15 cellular contexts compared by ENCODE assay signal in the genomic region with DNA sequence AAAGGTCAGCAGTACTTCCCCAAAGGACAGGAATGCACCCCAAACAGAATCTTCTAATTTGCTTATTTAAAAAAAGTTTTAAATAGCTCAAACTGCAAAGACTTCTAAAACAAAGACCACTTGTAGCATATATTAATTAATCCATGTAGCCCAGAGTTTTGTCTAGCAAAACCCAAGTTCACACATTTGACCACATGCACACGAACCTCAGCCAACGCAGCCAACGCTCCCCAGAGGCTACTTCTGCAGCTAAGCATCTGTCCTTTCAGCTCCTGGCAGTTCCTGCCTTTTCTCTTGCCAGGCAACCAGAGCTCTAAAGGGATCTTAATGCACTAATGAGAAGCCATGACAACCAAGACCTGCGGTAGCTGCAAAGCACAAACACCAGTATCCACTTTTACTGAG.
DNase-seq lines count a peak whose midpoint lies in the region; ATAC-seq and TF ChIP-seq lines count a peak whose summit lies in the region.
"Had no signal": no experiment of that assay in that cellular context is flagged by ENCODE, and none has a peak within 500 bp of the region (broad histone marks: within the 10 kb centered on the region; RNA-seq: fewer than 3 reads in every experiment).

No MANE protein-coding gene starts in this region.

- no peak overlapping the region for H2BK20ac ChIP-seq in H9 (ENCODE audit: low read depth, low read length, poor library complexity, severe bottlenecking)

- no peaks in the 10 kb centered on the region; the same call in 1 of the 2 replicates for H3K79me2 ChIP-seq in H9 (ENCODE audit: insufficient read depth, low read length)

- no peak overlapping the region for H3K23ac ChIP-seq in H9 (ENCODE audit: insufficient read length, low read depth, low read length)

- intact Hi-C loops in right cardiac atrium (cut with DNase I): loop anchor here (5.0 to 10.0 kb wide), 4 partner anchors 117 to 173 kb away; no protein-coding TSS in a partner anchor

- H3K4me1 Mint-ChIP-seq in H9: peaks cover 16 to 20% of the 10 kb centered on the region in 2 experiments
- H3K4me1 Mint-ChIP-seq in natural killer cell treated with Interleukin-12 subunit alpha and Interleukin-12 subunit beta and Interleukin-15 and Interleukin-18, amount 100 ng/mL, for 72 hours (ENCODE audit: low read depth in 2 of 2): peaks cover 2 to 9% of the 10 kb centered on the region in 2 donors

- H3K27ac Mint-ChIP-seq in H9: peak overlapping the region in 2 of 3 experiments; percentile 61 to 84; a peak in 2 of 7 replicates
- H3K27ac Mint-ChIP-seq in natural killer cell treated with Interleukin-12 subunit alpha and Interleukin-12 subunit beta and Interleukin-15 and Interleukin-18, amount 100 ng/mL, for 72 hours: no peak overlapping the region
- H3K27ac Mint-ChIP-seq: effector memory CD8-positive, alpha-beta T cell had no signal

- H3K14ac ChIP-seq in H9 (ENCODE audit: insufficient read depth, low read length): no peak overlapping the region

- H3K9me3 ChIP-seq in H9 (ENCODE audit: control insufficient read depth, low read depth, low read length) (peaks cover 5% of the 10 kb centered on the region), right cardiac atrium (ENCODE audit: control insufficient read depth, low read length) (no peaks in the 10 kb centered on the region)
- H3K9me3 ChIP-seq: vagina had no signal

- H3K23me2 ChIP-seq in H9 (ENCODE audit: insufficient read length, low read depth, low read length, poor library complexity, severe bottlenecking): no peaks in the 10 kb centered on the region

- CTCF ChIA-PET in RWPE1 (lab: Yijun Ruan, JAX): interaction anchor here (0.6 to 2.1 kb wide), 2 partner anchors 49 to 121 kb away, joined by 3 to 8 read pairs; no protein-coding TSS in a partner anchor

- H4K20me1 ChIP-seq in H9 (ENCODE audit: control insufficient read depth, insufficient read depth, insufficient read length): peaks cover 2% of the 10 kb centered on the region

- H2AFZ ChIP-seq in H9 (ENCODE audit: low read length): no peak overlapping the region

- H3T11ph ChIP-seq in H9 (ENCODE audit: low read length): no peak overlapping the region

- H2BK12ac ChIP-seq in H9 (ENCODE audit: insufficient read length, low read depth, low read length): no peak overlapping the region

- TF ChIP-seq CTCF in AG10803 (conservative IDR thresholded peaks at IDR 0.05; ENCODE audit: low read length): no peak
- no peak for TF ChIP-seq CTCF in H9 (conservative IDR thresholded peaks at IDR 0.05)
- TF ChIP-seq CTCF in RWPE1 (conservative IDR thresholded peaks at IDR 0.05; ENCODE audit: low read depth): no peak

- no peak for TF ChIP-seq POLR2A in erythroblast (IDR thresholded peaks at IDR 0.05; ENCODE audit: low read length)

- H2BK5ac ChIP-seq in H9 (ENCODE audit: insufficient read length, low read length): no peak overlapping the region

- H3K79me1 ChIP-seq in H9 (ENCODE audit: insufficient read depth, low read depth, low read length, poor library complexity, severe bottlenecking): peaks cover 7% of the 10 kb centered on the region

- no peak overlapping the region for H2AK5ac ChIP-seq in H9 (ENCODE audit: insufficient read length, low read length)

- POLR2A ChIA-PET in RWPE1 (lab: Yijun Ruan, JAX; ENCODE audit: low non-redundant PET): interaction anchor here (0.6 kb wide), 1 partner anchor 90 kb away, joined by 6 read pairs; the partner anchor contains the start of gene RERE

- peaks cover 5% of the 10 kb centered on the region; the same call in 1 of the 2 replicates for H3K4me1 ChIP-seq in H9 (ENCODE audit: insufficient read depth, low read length)
- H3K4me1 ChIP-seq in right cardiac atrium (ENCODE audit: control insufficient read depth, insufficient read depth, low read length): no peaks in the 10 kb centered on the region
- H3K4me1 ChIP-seq: vagina had no signal

- no peak overlapping the region for H4K5ac ChIP-seq in H9 (ENCODE audit: insufficient read length, low read depth, low read length)

- H3K9me3 Mint-ChIP-seq in H9: peaks cover 16 to 18% of the 10 kb centered on the region in 2 experiments
- H3K9me3 Mint-ChIP-seq in natural killer cell treated with Interleukin-12 subunit alpha and Interleukin-12 subunit beta and Interleukin-15 and Interleukin-18, amount 100 ng/mL, for 72 hours: no peaks in the 10 kb centered on the region
- H3K9me3 Mint-ChIP-seq: effector memory CD8-positive, alpha-beta T cell had no signal

- no CpG with 5 or more reads among the region's 4 CpGs for WGBS in H9 (ENCODE audit: extremely low coverage, insufficient read length, low lambda C conversion rate)
- 28% methylated on average over 4 of the region's 4 CpGs for WGBS in right cardiac atrium

- H3K4me3 ChIP-seq in AG10803 (ENCODE audit: low read length): no peak overlapping the region
- H3K4me3 ChIP-seq in right cardiac atrium (ENCODE audit: low read length): no peak overlapping the region
- H3K4me3 ChIP-seq: spleen, vagina had no signal

- H3K9ac ChIP-seq in H9 (ENCODE audit: extremely low read depth, insufficient read length, low read length): no peak overlapping the region

- no peak overlapping the region for H4K91ac ChIP-seq in H9 (ENCODE audit: insufficient read length, low read depth, low read length)

- no peak overlapping the region for H3K4me2 ChIP-seq in H9 (ENCODE audit: insufficient read depth, insufficient read length, low read length)

- ATAC-seq in right cardiac atrium: peak; percentile 50 to 76
- ATAC-seq in GM19395 (IDR thresholded peaks at IDR 0.05; ENCODE audit: unreplicated experiment): no peak
- ATAC-seq in natural killer cell treated with Interleukin-12 subunit alpha and Interleukin-12 subunit beta and Interleukin-15 and Interleukin-18, amount 100 ng/mL, for 72 hours: no peak
- no peak for ATAC-seq in HG02610 (IDR thresholded peaks at IDR 0.05; ENCODE audit: unreplicated experiment)
- ATAC-seq: effector memory CD8-positive, alpha-beta T cell had no signal

- H3K4ac ChIP-seq in H9 (ENCODE audit: low read depth, low read length): no peak overlapping the region

- no peaks in the 10 kb centered on the region for H3K27me3 ChIP-seq in H9 (ENCODE audit: insufficient read depth, low read length)
- no peaks in the 10 kb centered on the region for H3K27me3 ChIP-seq in right cardiac atrium (ENCODE audit: control insufficient read depth, insufficient read depth)
- H3K27me3 ChIP-seq: spleen, vagina had no signal

- no peak overlapping the region for H2BK120ac ChIP-seq in H9 (ENCODE audit: low read depth, low read length, poor library complexity, severe bottlenecking)

- no peak overlapping the region for H3K18ac ChIP-seq in H9 (ENCODE audit: insufficient read length, low read depth, low read length)

- no peak overlapping the region for H4K8ac ChIP-seq in H9 (replicated peaks; ENCODE audit: insufficient read length, low read depth, low read length)

- H3K56ac ChIP-seq in H9 (ENCODE audit: insufficient read length, low read depth, low read length): no peak overlapping the region

- H3K27ac ChIP-seq in H9 (ENCODE audit: insufficient read length, low read depth, low read length): no peak overlapping the region
- H3K27ac ChIP-seq in RWPE1: peak overlapping the region; percentile 67; the same call in 1 of the 2 replicates
- no peak overlapping the region for H3K27ac ChIP-seq in right cardiac atrium (ENCODE audit: low read length)
- H3K27ac ChIP-seq: spleen, vagina had no signal

- DNase-seq in AG10803 (ENCODE audit: low read depth): peak; percentile 64
- no peak for DNase-seq in H9
- no peak for DNase-seq in RWPE1 (ENCODE audit: low spot score)
- peak; percentile 50 to 86 (median 79) for DNase-seq in right cardiac atrium
- DNase-seq in natural killer cell treated with Interleukin-12 subunit alpha and Interleukin-12 subunit beta and Interleukin-15 and Interleukin-18, amount 100 ng/mL, for 72 hours (ENCODE audit: low spot score): no peak
- no peak for DNase-seq in erythroblast (lab: John Stamatoyannopoulos, UW)
- DNase-seq: activated CD8-positive, alpha-beta memory T cell treated with anti-CD3 and anti-CD28 coated beads, Interleukin-2, amount 50 U/mL, for 4 hours; AML-193; amniotic stem cell; effector memory CD8-positive, alpha-beta T cell; NCI-H146; spleen had no signal

- H3K36me3 Mint-ChIP-seq in H9 (ENCODE audit: insufficient read depth in 1 of 3, low read depth in 3 of 3): peaks cover 14 to 20% (median 14%) of the 10 kb centered on the region in 3 experiments
- H3K36me3 Mint-ChIP-seq in natural killer cell treated with Interleukin-12 subunit alpha and Interleukin-12 subunit beta and Interleukin-15 and Interleukin-18, amount 100 ng/mL, for 72 hours: no peaks in the 10 kb centered on the region

- no peaks in the 10 kb centered on the region for H3K27me3 Mint-ChIP-seq in H9 (ENCODE audit: low read depth)
- no peaks in the 10 kb centered on the region for H3K27me3 Mint-ChIP-seq in natural killer cell treated with Interleukin-12 subunit alpha and Interleukin-12 subunit beta and Interleukin-15 and Interleukin-18, amount 100 ng/mL, for 72 hours
- H3K27me3 Mint-ChIP-seq: effector memory CD8-positive, alpha-beta T cell had no signal

- H3K4me3 Mint-ChIP-seq in H9: no peak overlapping the region
- no peak overlapping the region for H3K4me3 Mint-ChIP-seq in natural killer cell treated with Interleukin-12 subunit alpha and Interleukin-12 subunit beta and Interleukin-15 and Interleukin-18, amount 100 ng/mL, for 72 hours
- H3K4me3 Mint-ChIP-seq: effector memory CD8-positive, alpha-beta T cell had no signal

- H2BK15ac ChIP-seq in H9 (ENCODE audit: low read depth, low read length): no peak overlapping the region

Comparison
In these comparisons a context has a peak if more than half of its experiments do, and no peak if none do; other contexts are left out.
1. DNase-seq: peak in AG10803 (single experiment) and right cardiac atrium (3 of 3); none in H9 (single experiment), RWPE1 (single experiment), natural killer cell treated with Interleukin-12 subunit alpha and Interleukin-12 subunit beta and Interleukin-15 and Interleukin-18, amount 100 ng/mL, for 72 hours (single experiment) and erythroblast (0 of 2).
2. H3K27ac Mint-ChIP-seq: peak in H9 (2 of 3); none in natural killer cell treated with Interleukin-12 subunit alpha and Interleukin-12 subunit beta and Interleukin-15 and Interleukin-18, amount 100 ng/mL, for 72 hours (0 of 2).
3. ATAC-seq: peak in right cardiac atrium (2 of 2); none in GM19395 (single experiment), natural killer cell treated with Interleukin-12 subunit alpha and Interleukin-12 subunit beta and Interleukin-15 and Interleukin-18, amount 100 ng/mL, for 72 hours (0 of 2) and HG02610 (single experiment).